ENCODE assay signal across 9 cellular contexts in genomic region chr14:49550284-49551184, GRCh38. TPM values are rescaled to one million over a fixed set of nuclear protein-coding genes. Genes with fewer than 3 reads are reported as not detected.
DNase-seq lines count a peak whose midpoint lies in the region; ATAC-seq and TF ChIP-seq lines count a peak whose summit lies in the region.
"Had no signal": no experiment of that assay in that cellular context is flagged by ENCODE, and none has a peak within 500 bp of the region (broad histone marks: within the 10 kb centered on the region; RNA-seq: fewer than 3 reads in every experiment).

No MANE protein-coding gene starts in this region.

- H3K9me3 ChIP-seq in neural progenitor cell (ENCODE audit: low read depth): no peaks in the 10 kb centered on the region

- H3K4me1 Mint-ChIP-seq in neural progenitor cell: peaks cover 28% of the 10 kb centered on the region

- H3K4me2 ChIP-seq in neural progenitor cell: peak overlapping the region; percentile 42

- no peak overlapping the region for H3K27ac Mint-ChIP-seq in neural progenitor cell

- no peak overlapping the region for H2AFZ ChIP-seq in neural progenitor cell (replicated peaks)

- no peaks in the 10 kb centered on the region for H4K20me1 ChIP-seq in neural progenitor cell (ENCODE audit: low read depth)

- peaks cover 25% of the 10 kb centered on the region for H3K4me1 ChIP-seq in neural progenitor cell

- H3K27me3 Mint-ChIP-seq in neural progenitor cell (ENCODE audit: insufficient read depth, low read depth): no peaks in the 10 kb centered on the region

- H3K4me3 ChIP-seq in choroid plexus epithelial cell (ENCODE audit: low read depth, low read length) (no peak overlapping the region), neural progenitor cell (no peak overlapping the region)

- H3K4me3 Mint-ChIP-seq in neural progenitor cell: no peak overlapping the region

- H3K27ac ChIP-seq in neural progenitor cell: no peak overlapping the region

- no peak overlapping the region for H3K9ac ChIP-seq in neural progenitor cell

- DNase-seq in HCEC 1CT: peak; percentile 9
- DNase-seq in NCI-H2227 (lab: John Stamatoyannopoulos, UW; ENCODE audit: unreplicated experiment): peak; percentile 65
- DNase-seq in choroid plexus epithelial cell (ENCODE audit: low read depth): peak; percentile 44
- peak; percentile 20 for DNase-seq in neural progenitor cell (ENCODE audit: low spot score)
- no peak for DNase-seq in inferior parietal cortex (ENCODE audit: extremely low spot score)
- DNase-seq in hypothalamus (lab: John Stamatoyannopoulos, UW): no peak
- DNase-seq: activated CD8-positive, alpha-beta memory T cell treated with anti-CD3 and anti-CD28 coated beads, Interleukin-2, amount 50 U/mL, for 4 hours; occipital lobe had no signal

- H3K79me2 ChIP-seq in neural progenitor cell (ENCODE audit: low read depth): no peaks in the 10 kb centered on the region

- H3F3A ChIP-seq in neural progenitor cell (ENCODE audit: low read depth): peaks cover 7% of the 10 kb centered on the region

- H3K9me3 Mint-ChIP-seq in neural progenitor cell: no peaks in the 10 kb centered on the region

- H3K36me3 ChIP-seq in neural progenitor cell: no peaks in the 10 kb centered on the region

- H3K36me3 Mint-ChIP-seq in neural progenitor cell: no peaks in the 10 kb centered on the region

- no peak for TF ChIP-seq CTCF in choroid plexus epithelial cell (conservative IDR thresholded peaks at IDR 0.05; ENCODE audit: low read depth, low read length)
- peak; percentile 61 for TF ChIP-seq CTCF in neural progenitor cell (IDR thresholded peaks at IDR 0.05)

- H3K27me3 ChIP-seq in neural progenitor cell: no peaks in the 10 kb centered on the region

- no peak for ATAC-seq in GM19397 (IDR thresholded peaks at IDR 0.05; ENCODE audit: unreplicated experiment)

RNA-seq across cellular contexts. Expression of gene RPS29, which starts 35.6 kb away (rescaled TPM):
- total RNA-seq in neural progenitor cell (ENCODE audit: low replicate concordance): 5,636 and 6,941 TPM in 2 replicates

RNA-seq across cellular contexts. Expression of gene LRR1, which starts 48.2 kb away (rescaled TPM):
- total RNA-seq in neural progenitor cell (ENCODE audit: low replicate concordance): 25.1 and 35.2 TPM in 2 replicates

Comparison
In these comparisons a context has a peak if more than half of its experiments do, and no peak if none do; other contexts are left out.
1. DNase-seq: peak in HCEC 1CT (single experiment), NCI-H2227 (single experiment), choroid plexus epithelial cell (single experiment) and neural progenitor cell (single experiment); none in inferior parietal cortex (single experiment) and hypothalamus (0 of 51).